Comparison of ENCODE assay signal across 8 cellular contexts in genomic region chr20:56358600-56359211, GRCh38. TPM values are rescaled to one million over a fixed set of nuclear protein-coding genes. Genes with fewer than 3 reads are reported as not detected.
DNase-seq lines count a peak whose midpoint lies in the region; ATAC-seq and TF ChIP-seq lines count a peak whose summit lies in the region.

TSS of gene FAM210B (plus strand) at chr20:56358974. CDS start at chr20:56359006, 32 bp downstream.

- peak; percentile 100 for ATAC-seq in activated naive CD8-positive, alpha-beta T cell treated with anti-CD3 and anti-CD28 coated beads, Interleukin-2, amount 10 ng/mL, durations not matched to agents 7 days and 5 days (ENCODE audit: low read depth)

- DNase-seq in G401 (ENCODE audit: low spot score) (peak; percentile 91), HEK293T (ENCODE audit: extremely low spot score) (peak; percentile 98), MV-4-11 (lab: John Stamatoyannopoulos, UW) (peak; percentile 79), SKM-1 treated with dmso at 0.1 percent for 144 hours (lab: John Stamatoyannopoulos, UW; ENCODE audit: unreplicated experiment) (peak; percentile 63), glutamatergic neuron (peak; percentile 90), osteocyte (ENCODE audit: extremely low spot score, unreplicated experiment) (peak; percentile 95), testis (peak; percentile 93)
- peak; percentile 87 for DNase-seq in activated naive CD8-positive, alpha-beta T cell treated with anti-CD3 and anti-CD28 coated beads, Interleukin-2, amount 10 ng/mL, durations not matched to agents 7 days and 5 days

- no peaks in the 10 kb centered on the region for H3K27me3 ChIP-seq in testis

- WGBS in testis, 2 donors, result 1% methylated on average over 13 to 50 of the region's 63 CpGs

- TF ChIP-seq POLR2A in testis (IDR thresholded peaks at IDR 0.05), result peak; percentile 5

- H3K27ac ChIP-seq in testis, result peak within 1 kb of the TSS; percentile 69 to 88

- H3K4me1 Mint-ChIP-seq in activated naive CD8-positive, alpha-beta T cell treated with anti-CD3 and anti-CD28 coated beads, Interleukin-2, amount 10 ng/mL, durations not matched to agents 7 days and 5 days, result peaks cover 14% of the 10 kb centered on the region
- H3K4me1 Mint-ChIP-seq in glutamatergic neuron (ENCODE audit: low read depth, unreplicated experiment), result peaks cover 18% of the 10 kb centered on the region
- H3K4me1 Mint-ChIP-seq in osteocyte (ENCODE audit: unreplicated experiment), result peaks cover 23% of the 10 kb centered on the region

- no peaks in the 10 kb centered on the region for H3K9me3 Mint-ChIP-seq in activated naive CD8-positive, alpha-beta T cell treated with anti-CD3 and anti-CD28 coated beads, Interleukin-2, amount 10 ng/mL, durations not matched to agents 7 days and 5 days
- H3K9me3 Mint-ChIP-seq in glutamatergic neuron (ENCODE audit: unreplicated experiment), result peaks cover 3% of the 10 kb centered on the region
- H3K9me3 Mint-ChIP-seq in osteocyte (ENCODE audit: unreplicated experiment), result no peaks in the 10 kb centered on the region

- H3K4me3 ChIP-seq in testis, result peak within 1 kb of the TSS; percentile 79 to 98

- intact Hi-C loops in testis (cut with DNase I; ENCODE audit: low total_unique reads), result no loop called here

- in situ Hi-C loops in G401 (cut with HindIII; ENCODE audit: low sequenced_read_pairs), result no loop called here

- CTCF ChIA-PET in HEK293T (lab: Yijun Ruan, JAX), result interaction anchor here (0.7 to 0.9 kb wide), 2 partner anchors 66 to 110 kb away, joined by 3 read pairs; partner anchors contain the start of gene MC3R

- H3K27ac Mint-ChIP-seq in activated naive CD8-positive, alpha-beta T cell treated with anti-CD3 and anti-CD28 coated beads, Interleukin-2, amount 10 ng/mL, durations not matched to agents 7 days and 5 days, result peak within 1 kb of the TSS; percentile 58
- H3K27ac Mint-ChIP-seq in glutamatergic neuron (ENCODE audit: unreplicated experiment), result peak within 1 kb of the TSS; percentile 93
- peak within 1 kb of the TSS; percentile 93 for H3K27ac Mint-ChIP-seq in osteocyte (ENCODE audit: unreplicated experiment)

- H3K9me3 ChIP-seq in testis, result no peaks in the 10 kb centered on the region

- no peaks in the 10 kb centered on the region for H3K36me3 ChIP-seq in testis (ENCODE audit: low read depth, missing control alignments)

- H3K36me3 Mint-ChIP-seq in activated naive CD8-positive, alpha-beta T cell treated with anti-CD3 and anti-CD28 coated beads, Interleukin-2, amount 10 ng/mL, durations not matched to agents 7 days and 5 days, result no peaks in the 10 kb centered on the region
- H3K36me3 Mint-ChIP-seq in glutamatergic neuron (ENCODE audit: unreplicated experiment), result no peaks in the 10 kb centered on the region
- no peaks in the 10 kb centered on the region for H3K36me3 Mint-ChIP-seq in osteocyte (ENCODE audit: unreplicated experiment)

- no peak for TF ChIP-seq CTCF in glutamatergic neuron (IDR thresholded peaks at IDR 0.05; ENCODE audit: partially characterized antibody, unreplicated experiment)
- no peak for TF ChIP-seq CTCF in osteocyte (IDR thresholded peaks at IDR 0.05)
- TF ChIP-seq CTCF in testis (IDR thresholded peaks at IDR 0.05), result no peak

- H3K4me3 Mint-ChIP-seq in activated naive CD8-positive, alpha-beta T cell treated with anti-CD3 and anti-CD28 coated beads, Interleukin-2, amount 10 ng/mL, durations not matched to agents 7 days and 5 days, result peak within 1 kb of the TSS; percentile 87
- peak within 1 kb of the TSS; percentile 95 for H3K4me3 Mint-ChIP-seq in glutamatergic neuron (ENCODE audit: unreplicated experiment)
- H3K4me3 Mint-ChIP-seq in osteocyte (ENCODE audit: unreplicated experiment), result peak within 1 kb of the TSS; percentile 89

- POLR2A ChIA-PET in HEK293T (lab: Yijun Ruan, JAX), result interaction anchor here (1.0 to 1.7 kb wide), 4 partner anchors 8 to 34 kb away, joined by 3 to 6 read pairs (median 5); partner anchors contain the start of genes AURKA and CSTF1
- POLR2A ChIA-PET in activated naive CD8-positive, alpha-beta T cell treated with anti-CD3 and anti-CD28 coated beads, Interleukin-2, amount 10 ng/mL, durations not matched to agents 7 days and 5 days (lab: Charles Lee), result interaction anchor here (2.2 kb wide), 1 partner anchor 33 kb away, joined by 13 read pairs; the partner anchor contains the start of genes AURKA and CSTF1

- H3K4me1 ChIP-seq in testis, result peaks cover 22% of the 10 kb centered on the region

- H3K27me3 Mint-ChIP-seq in activated naive CD8-positive, alpha-beta T cell treated with anti-CD3 and anti-CD28 coated beads, Interleukin-2, amount 10 ng/mL, durations not matched to agents 7 days and 5 days, result peaks cover 10% of the 10 kb centered on the region
- H3K27me3 Mint-ChIP-seq in glutamatergic neuron (ENCODE audit: unreplicated experiment) (peaks cover 7% of the 10 kb centered on the region), osteocyte (ENCODE audit: unreplicated experiment) (peaks cover 11% of the 10 kb centered on the region)

TF ChIP-seq in HEK293T, 16 proteins besides CTCF, POLR2A, EP300 and RAD21:
- TF ChIP-seq SP1 (IDR thresholded peaks at IDR 0.05) (peak; percentile 37; the same call in 1 of the 2 replicates), FOXA1 (IDR thresholded peaks at IDR 0.05) (no peak)

RNA-seq across cellular contexts. Expression of gene FAM210B, which starts in this region (rescaled TPM):
- 18.3 and 20.4 TPM in 2 replicates for total RNA-seq in G401 (2014; rRNA removed; shearing (Covaris generic))
- 10 to 100 TPM; 10.9 to 13.6 TPM for total RNA-seq in activated naive CD8-positive, alpha-beta T cell treated with anti-CD3 and anti-CD28 coated beads, Interleukin-2, amount 10 ng/mL, durations not matched to agents 7 days and 5 days
- total RNA-seq in glutamatergic neuron (ENCODE audit: unreplicated experiment) (86.1 TPM), osteocyte (46.9 and 50.6 TPM in 2 replicates), testis (10 to 100 TPM; 26.7 to 33.9 TPM)
- polyA plus RNA-seq in testis (ENCODE audit: insufficient read depth, low read depth, low replicate concordance), result 29.5 TPM

Comparison
In these comparisons a context has a peak if more than half of its experiments do, and no peak if none do; other contexts are left out.
1. Peak in every context shown above with its lines: DNase-seq, ATAC-seq, H3K4me3 ChIP-seq and H3K27ac ChIP-seq.